In genomic region chr10:72316748-72317435, GRCh38 we compare ENCODE assay signal across 8 cellular contexts. TPM values are rescaled to one million over a fixed set of nuclear protein-coding genes. Genes with fewer than 3 reads are reported as not detected.
DNase-seq lines count a peak whose midpoint lies in the region; ATAC-seq and TF ChIP-seq lines count a peak whose summit lies in the region.

No MANE protein-coding gene starts in this region.

- H3K79me2 ChIP-seq in mesendoderm (ENCODE audit: control insufficient read depth, insufficient read depth, low read length), result no peaks in the 10 kb centered on the region

- H3K56ac ChIP-seq in mesendoderm (ENCODE audit: low read length), result peak overlapping the region; percentile 25

- no peaks in the 10 kb centered on the region for H3K27me3 Mint-ChIP-seq in CD4-positive, alpha-beta T cell

- H3K4ac ChIP-seq in mesendoderm (ENCODE audit: low read depth, low read length), result no peak overlapping the region

- H3K27ac ChIP-seq in CD4-positive, alpha-beta T cell (ENCODE audit: low read depth, low read length), result peak overlapping the region; percentile 50
- H3K27ac ChIP-seq in mesendoderm (ENCODE audit: low read depth, low read length), result no peak overlapping the region

- no CpG with 5 or more reads among the region's 12 CpGs for WGBS in mesendoderm (ENCODE audit: extremely low coverage, insufficient coverage, low lambda C conversion rate)

- no peak overlapping the region for H3K9ac ChIP-seq in mesendoderm (ENCODE audit: low read length)

- no peak overlapping the region for H3K4me3 ChIP-seq in mesendoderm (ENCODE audit: low read length)

- no peak overlapping the region for H2BK120ac ChIP-seq in mesendoderm (ENCODE audit: low read depth, low read length)

- no peaks in the 10 kb centered on the region for H3K9me3 Mint-ChIP-seq in CD4-positive, alpha-beta T cell

- H3K27me3 ChIP-seq in CD4-positive, alpha-beta T cell (ENCODE audit: control insufficient read depth, insufficient read depth, low read length), result no peaks in the 10 kb centered on the region
- H3K27me3 ChIP-seq in mesendoderm (ENCODE audit: insufficient read depth, low read length, poor library complexity), result no peaks in the 10 kb centered on the region

- CTCF ChIA-PET in CD4-positive, alpha-beta T cell (lab: Charles Lee), result interaction anchor here (0.7 to 3.3 kb wide), 6 partner anchors 10 to 108 kb away, joined by 3 to 21 read pairs (median 4); no protein-coding TSS in a partner anchor

- H3K79me1 ChIP-seq in mesendoderm (ENCODE audit: low read length), result no peaks in the 10 kb centered on the region

- H3K4me1 Mint-ChIP-seq in CD4-positive, alpha-beta T cell (ENCODE audit: low read depth), result peaks cover 70% of the 10 kb centered on the region

- H3K4me1 ChIP-seq in mesendoderm (ENCODE audit: control insufficient read depth, low read depth, low read length), result peaks cover 11% of the 10 kb centered on the region

- no peak overlapping the region for H2BK5ac ChIP-seq in mesendoderm (ENCODE audit: low read length)

- intact Hi-C loops in CD4-positive, alpha-beta T cell (cut with DNase I, micrococcal nuclease), result no loop called here

- no peak overlapping the region for H4K5ac ChIP-seq in mesendoderm (ENCODE audit: low read length)

- no peak overlapping the region for H2AK5ac ChIP-seq in mesendoderm (ENCODE audit: low read length)

- H3K27ac Mint-ChIP-seq in CD4-positive, alpha-beta T cell, result peak overlapping the region; percentile 91

- H2BK15ac ChIP-seq in mesendoderm (replicated peaks; ENCODE audit: low read depth), result no peak overlapping the region

- peak in 8 of 10 experiments; percentile 57 to 71 (median 66) for DNase-seq in CD4-positive, alpha-beta T cell
- DNase-seq in NCI-H2081 (lab: John Stamatoyannopoulos, UW) (peak; percentile 27 to 76), mesendoderm (no peak), OCI-M2 (lab: John Stamatoyannopoulos, UW; ENCODE audit: unreplicated experiment) (no peak), OCI-M1 (lab: John Stamatoyannopoulos, UW) (no peak)
- DNase-seq in activated naive CD4-positive, alpha-beta T cell treated with anti-CD3 and anti-CD28 coated beads, Interleukin-2, amount 50 U/mL, for 16 hours, result peak; percentile 49

- no peak overlapping the region for H3K18ac ChIP-seq in mesendoderm (ENCODE audit: low read length)

- no peak overlapping the region for H3K23ac ChIP-seq in mesendoderm (ENCODE audit: low read length)

- POLR2A ChIA-PET in CD4-positive, alpha-beta T cell (lab: Charles Lee), result interaction anchor here (0.5 to 8.5 kb wide), 11 partner anchors 9 to 69 kb away, joined by 3 to 93 read pairs (median 6); partner anchors contain the start of gene DDIT4

- H3K36me3 ChIP-seq in mesendoderm (ENCODE audit: control insufficient read depth, insufficient read depth, low read length), result no peaks in the 10 kb centered on the region

- no peak overlapping the region for H3K4me2 ChIP-seq in mesendoderm (ENCODE audit: low read length)

- peak overlapping the region; percentile 56 for H3K4me3 Mint-ChIP-seq in CD4-positive, alpha-beta T cell

- H3K36me3 Mint-ChIP-seq in CD4-positive, alpha-beta T cell (ENCODE audit: low read depth), result no peaks in the 10 kb centered on the region

- no peaks in the 10 kb centered on the region for H3K9me3 ChIP-seq in CD4-positive, alpha-beta T cell (ENCODE audit: control insufficient read depth, low read length)

- ATAC-seq in CD4-positive, alpha-beta T cell (ENCODE audit: poor library complexity), result no peak
- ATAC-seq in GM18870 (IDR thresholded peaks at IDR 0.05; ENCODE audit: unreplicated experiment), result no peak
- ATAC-seq in GM21528 (IDR thresholded peaks at IDR 0.05; ENCODE audit: low FRiP score, unreplicated experiment), result no peak

- no peak for TF ChIP-seq CTCF in CD4-positive, alpha-beta T cell (IDR thresholded peaks at IDR 0.05)

- no peak overlapping the region for H4K8ac ChIP-seq in mesendoderm (ENCODE audit: low read depth, low read length)

RNA-seq across cellular contexts. Expression of gene DNAJB12, which starts 37.8 kb away (rescaled TPM):
- 10 to 100 TPM; 25.2 to 27.0 TPM for total RNA-seq in CD4-positive, alpha-beta T cell
- polyA plus RNA-seq in mesendoderm (2013, experiment 1 of 2), result 15.4 TPM
- polyA plus RNA-seq in mesendoderm (2013, experiment 2 of 2), result 15.1 TPM

RNA-seq across cellular contexts. Expression of gene DDIT4, which starts 43.2 kb away (rescaled TPM):
- total RNA-seq in CD4-positive, alpha-beta T cell, result 100 to 1,000 TPM; 427 to 436 TPM
- polyA plus RNA-seq in mesendoderm (2013, experiment 1 of 2), result 13.6 TPM
- 13.8 TPM for polyA plus RNA-seq in mesendoderm (2013, experiment 2 of 2)

Comparison
In these comparisons a context has a peak if more than half of its experiments do, and no peak if none do; other contexts are left out.
1. DNase-seq: peak in CD4-positive, alpha-beta T cell (8 of 10), NCI-H2081 (2 of 2) and activated naive CD4-positive, alpha-beta T cell treated with anti-CD3 and anti-CD28 coated beads, Interleukin-2, amount 50 U/mL, for 16 hours (single experiment); none in mesendoderm (single experiment), OCI-M2 (single experiment) and OCI-M1 (single experiment).